Comparison of ENCODE assay signal across 19 cellular contexts in genomic region chr6:20955751-20956150, GRCh38.
DNase-seq lines count a peak whose midpoint lies in the region; ATAC-seq, FAIRE-seq and TF ChIP-seq lines count a peak whose summit lies in the region.
"Had no signal": no experiment of that assay in that cellular context is flagged by ENCODE, and none has a peak within 500 bp of the region (broad histone marks: within the 10 kb centered on the region; RNA-seq: fewer than 3 reads in every experiment).

No MANE protein-coding gene starts in this region.

- H3K27ac Mint-ChIP-seq in brain: peak overlapping the region; percentile 64 to 97 (median 90)
- H3K27ac Mint-ChIP-seq: B cell; CD4-positive, CD25-positive, alpha-beta regulatory T cell; CD8-positive, alpha-beta memory T cell had no signal

- no peak overlapping the region for H3K18ac ChIP-seq in IMR-90 (ENCODE audit: low read depth, low read length)

- CTCF ChIA-PET in IMR-90 (lab: Yijun Ruan, JAX): interaction anchor here (0.8 kb wide), 1 partner anchor 18 kb away, joined by 3 read pairs; no protein-coding TSS in a partner anchor

- no peak overlapping the region for H2BK5ac ChIP-seq in IMR-90 (ENCODE audit: low read depth, low read length, poor library complexity, severe bottlenecking)

- H2AK5ac ChIP-seq in IMR-90 (ENCODE audit: low read depth, low read length): no peak overlapping the region

- BruUV-seq in IMR-90 (replicated peaks; lab: Mats Ljungman, UMichigan): no TSS peak

- H3K27ac ChIP-seq in IMR-90 (ENCODE audit: insufficient read depth, low read length): no peak overlapping the region
- H3K27ac ChIP-seq in spleen: no peak overlapping the region
- H3K27ac ChIP-seq: BLaER1 treated with 17β-estradiol and CSF1 and Interleukin-3, amounts not matched to agents 10 nM and 100 nM had no signal

- no peak overlapping the region for H2BK15ac ChIP-seq in IMR-90 (ENCODE audit: low read depth, low read length)

- no peak overlapping the region for H2BK120ac ChIP-seq in IMR-90 (ENCODE audit: low read depth, low read length)

- H2AFZ ChIP-seq in IMR-90 (replicated peaks; ENCODE audit: low read length, poor library complexity): no peak overlapping the region

- H3K36me3 Mint-ChIP-seq in brain: peaks cover 9% of the 10 kb centered on the region

- H3K27me3 ChIP-seq in IMR-90 (ENCODE audit: control insufficient read depth, insufficient read depth, low read length) (no peaks in the 10 kb centered on the region), spleen (replicated peaks in 1 of 7) (no peaks in the 10 kb centered on the region)
- H3K27me3 ChIP-seq: BLaER1 treated with 17β-estradiol and CSF1 and Interleukin-3, amounts not matched to agents 10 nM and 100 nM had no signal

- H3K9me3 Mint-ChIP-seq in brain: peaks cover 0 to 3% (median 2%) of the 10 kb centered on the region in 5 experiments
- H3K9me3 Mint-ChIP-seq: CD4-positive, CD25-positive, alpha-beta regulatory T cell; CD8-positive, alpha-beta memory T cell had no signal

- H4K5ac ChIP-seq in IMR-90 (ENCODE audit: low read depth, low read length): no peak overlapping the region

- intact Hi-C loops in IMR-90 (cut with micrococcal nuclease): no loop called here
- intact Hi-C loops in spleen (cut with DNase I; ENCODE audit: low total_unique reads): no loop called here

- peaks cover 5% of the 10 kb centered on the region for H3K4me1 ChIP-seq in IMR-90 (ENCODE audit: control insufficient read depth, insufficient read depth, low read length)
- no peaks in the 10 kb centered on the region for H3K4me1 ChIP-seq in spleen
- H3K4me1 ChIP-seq: BLaER1 treated with 17β-estradiol and CSF1 and Interleukin-3, amounts not matched to agents 10 nM and 100 nM had no signal

- no peak for TF ChIP-seq CTCF in D721Med (IDR thresholded peaks at IDR 0.05; ENCODE audit: insufficient read depth, missing control alignments)
- no peak for TF ChIP-seq CTCF in IMR-90 (conservative IDR thresholded peaks at IDR 0.05; ENCODE audit: low read depth, low read length)
- no peak for TF ChIP-seq CTCF in brain (conservative IDR thresholded peaks at IDR 0.05)
- no peak for TF ChIP-seq CTCF in spleen (IDR thresholded peaks at IDR 0.05 in 8 of 11, conservative IDR thresholded peaks at IDR 0.05 in 3 of 11)

- dilution Hi-C loops in IMR-90 (cut with HindIII; ENCODE audit: low sequenced_read_pairs, unreplicated experiment): no loop called here

- no peak overlapping the region for H3K56ac ChIP-seq in IMR-90 (ENCODE audit: extremely low read depth, insufficient read depth, low read length)

- H4K20me1 ChIP-seq in IMR-90 (ENCODE audit: insufficient read depth, low read length): no peaks in the 10 kb centered on the region
- H4K20me1 ChIP-seq: BLaER1 treated with 17β-estradiol and CSF1 and Interleukin-3, amounts not matched to agents 10 nM and 100 nM had no signal

- no peak for TF ChIP-seq POLR2A in IMR-90 (IDR thresholded peaks at IDR 0.05; ENCODE audit: low read depth, low read length)
- TF ChIP-seq POLR2A in spleen (IDR thresholded peaks at IDR 0.05): no peak

- POLR2A ChIA-PET in IMR-90 (lab: Charles Lee; ENCODE audit: unreplicated experiment): no interaction called here

- H3K4me2 ChIP-seq in IMR-90 (ENCODE audit: low read depth, low read length): no peak overlapping the region
- H3K4me2 ChIP-seq: BLaER1 treated with 17β-estradiol and CSF1 and Interleukin-3, amounts not matched to agents 10 nM and 100 nM had no signal

- H3K79me1 ChIP-seq in IMR-90 (ENCODE audit: low read depth in 1 of 2, low read length in 2 of 2): no peaks in the 10 kb centered on the region

- in situ Hi-C loops in IMR-90 (cut with MboI; ENCODE audit: low sequenced_read_pairs): no loop called here

- no peak overlapping the region for H3K4ac ChIP-seq in IMR-90 (ENCODE audit: low read depth, low read length)

- FAIRE-seq in D721Med (lab: Jason Lieb, UNC): peak; percentile 83
- FAIRE-seq: GM12892, GM18507, H1 had no signal

- no peak overlapping the region for H3K9ac ChIP-seq in IMR-90 (ENCODE audit: low read depth, low read length)
- H3K9ac ChIP-seq: BLaER1 treated with 17β-estradiol and CSF1 and Interleukin-3, amounts not matched to agents 10 nM and 100 nM had no signal

- no peak overlapping the region for H4K91ac ChIP-seq in IMR-90 (ENCODE audit: insufficient read depth, low read depth, low read length)

- H2BK20ac ChIP-seq in IMR-90 (ENCODE audit: low read depth, low read length): no peak overlapping the region

- H2AK9ac ChIP-seq in IMR-90 (replicated peaks; ENCODE audit: low read depth, low read length, poor library complexity): no peak overlapping the region

- DNase-seq in D721Med (ENCODE audit: insufficient read length, low spot score) (no peak), IMR-90 (no peak), spleen (no peak), hepatic stellate cell (ENCODE audit: low spot score) (no peak), NCI-H1092 (lab: John Stamatoyannopoulos, UW) (no peak)
- DNase-seq: CD4-positive, CD25-positive, alpha-beta regulatory T cell; CD8-positive, alpha-beta memory T cell; COR-L47; DMS153; DMS79; GDM1; KBM-7 had no signal

- no peak overlapping the region for H4K8ac ChIP-seq in IMR-90 (ENCODE audit: low read depth in 2 of 2, low read length in 2 of 2)

- H3K27me3 Mint-ChIP-seq in brain: no peaks in the 10 kb centered on the region
- H3K27me3 Mint-ChIP-seq: B cell; CD4-positive, CD25-positive, alpha-beta regulatory T cell; CD8-positive, alpha-beta memory T cell had no signal

- H3K4me3 ChIP-seq in IMR-90 (ENCODE audit: insufficient read depth, low read depth, low read length) (no peak overlapping the region), spleen (no peak overlapping the region)
- H3K4me3 ChIP-seq: BLaER1 treated with 17β-estradiol and CSF1 and Interleukin-3, amounts not matched to agents 10 nM and 100 nM; HAP-1 had no signal

- no peaks in the 10 kb centered on the region for H3K9me3 ChIP-seq in IMR-90 (ENCODE audit: control insufficient read depth, insufficient read depth, low read length)
- H3K9me3 ChIP-seq in spleen: no peaks in the 10 kb centered on the region
- H3K9me3 ChIP-seq: BLaER1 treated with 17β-estradiol and CSF1 and Interleukin-3, amounts not matched to agents 10 nM and 100 nM; HAP-1 had no signal

- H3K9me1 ChIP-seq in IMR-90 (ENCODE audit: insufficient read depth, low read length): peaks cover 4% of the 10 kb centered on the region; the same call in 1 of the 2 replicates

- no peak for ATAC-seq in IMR-90 (ENCODE audit: low read depth)

- H3K4me3 Mint-ChIP-seq in brain: peak overlapping the region; percentile 38 to 80 (median 70)
- H3K4me3 Mint-ChIP-seq: B cell; CD4-positive, CD25-positive, alpha-beta regulatory T cell; CD8-positive, alpha-beta memory T cell had no signal

- no peak overlapping the region for H3K14ac ChIP-seq in IMR-90 (replicated peaks; ENCODE audit: low read depth, low read length)

- H3K36me3 ChIP-seq in IMR-90 (ENCODE audit: control insufficient read depth, insufficient read depth, low read length) (no peaks in the 10 kb centered on the region), spleen (peaks cover 0 to 36% (median 11%) of the 10 kb centered on the region in 6 donors)
- H3K36me3 ChIP-seq: HAP-1 had no signal

- WGBS in IMR-90 (ENCODE audit: extremely low coverage in 2 of 2, insufficient read length in 1 of 2), 2 experiments: no CpG with 5 or more reads among the region's 4 CpGs
- 86 to 98% (median 93%) methylated on average over 4 of the region's 4 CpGs for WGBS in spleen, 5 donors

- no peak for TF ChIP-seq RAD21 in IMR-90 (IDR thresholded peaks at IDR 0.05; ENCODE audit: low read length)

- H3K4me1 Mint-ChIP-seq in brain: peaks cover 79% of the 10 kb centered on the region
- H3K4me1 Mint-ChIP-seq: B cell; CD4-positive, CD25-positive, alpha-beta regulatory T cell; CD8-positive, alpha-beta memory T cell had no signal

- no peak overlapping the region for H3K23ac ChIP-seq in IMR-90 (ENCODE audit: low read depth, low read length)

TF ChIP-seq in IMR-90, 13 proteins besides CTCF, POLR2A, EP300 and RAD21:
- TF ChIP-seq CHD1 (IDR thresholded peaks at IDR 0.05; ENCODE audit: low read depth, low read length) (no peak), FOS (IDR thresholded peaks at IDR 0.05; ENCODE audit: low read depth, low read length) (no peak), BHLHE40 (IDR thresholded peaks at IDR 0.05; ENCODE audit: low read depth, low read length) (no peak), CEBPB (IDR thresholded peaks at IDR 0.05; ENCODE audit: low read depth, low read length) (peak; percentile 56)
